9 cellular contexts compared by ENCODE assay signal in genomic region chr14:39176263-39177167, GRCh38. TPM values are rescaled to one million over a fixed set of nuclear protein-coding genes. Genes with fewer than 3 reads are reported as not detected.
DNase-seq lines count a peak whose midpoint lies in the region; ATAC-seq, FAIRE-seq and TF ChIP-seq lines count a peak whose summit lies in the region.
"Had no signal": no experiment of that assay in that cellular context is flagged by ENCODE, and none has a peak within 500 bp of the region (broad histone marks: within the 10 kb centered on the region; RNA-seq: fewer than 3 reads in every experiment).

No MANE protein-coding gene starts in this region.

- intact Hi-C loops in kidney (cut with DNase I): no loop called here

- FAIRE-seq in kidney (lab: Jason Lieb, UNC) (no peak), GM12892 (lab: Jason Lieb, UNC) (no peak)
- FAIRE-seq: H54 had no signal

- H3K27me3 ChIP-seq in subcutaneous abdominal adipose tissue (ENCODE audit: control insufficient read depth in 5 of 5, insufficient read depth in 4 of 5, low read length in 5 of 5): no peaks in the 10 kb centered on the region

- H3K9me3 Mint-ChIP-seq in activated CD8-positive, alpha-beta memory T cell treated with anti-CD3 and anti-CD28 coated beads, Interleukin-2, amount 10 ng/mL, durations not matched to agents 7 days and 5 days (ENCODE audit: low read depth): no peaks in the 10 kb centered on the region
- no peaks in the 10 kb centered on the region for H3K9me3 Mint-ChIP-seq in activated naive CD8-positive, alpha-beta T cell treated with anti-CD3 and anti-CD28 coated beads for 36 hours

- no peak for TF ChIP-seq CTCF in kidney (IDR thresholded peaks at IDR 0.05; ENCODE audit: borderline replicate concordance, extremely low read depth, insufficient read depth)

- H3K9ac ChIP-seq in kidney (ENCODE audit: low read length in 2 of 2): peak overlapping the region; percentile 87 to 88
- peak overlapping the region; percentile 93 to 98 (median 97) for H3K9ac ChIP-seq in subcutaneous abdominal adipose tissue (ENCODE audit: low read length in 5 of 5)

- CTCF ChIA-PET in activated CD8-positive, alpha-beta memory T cell treated with anti-CD3 and anti-CD28 coated beads, Interleukin-2, amount 10 ng/mL, durations not matched to agents 7 days and 5 days (lab: Charles Lee): no interaction called here

- peaks cover 45% of the 10 kb centered on the region for H3K4me1 Mint-ChIP-seq in activated CD8-positive, alpha-beta memory T cell treated with anti-CD3 and anti-CD28 coated beads, Interleukin-2, amount 10 ng/mL, durations not matched to agents 7 days and 5 days
- H3K4me1 Mint-ChIP-seq in activated naive CD8-positive, alpha-beta T cell treated with anti-CD3 and anti-CD28 coated beads for 36 hours: peaks cover 33% of the 10 kb centered on the region

- peaks cover 43% of the 10 kb centered on the region for H3K36me3 Mint-ChIP-seq in activated CD8-positive, alpha-beta memory T cell treated with anti-CD3 and anti-CD28 coated beads, Interleukin-2, amount 10 ng/mL, durations not matched to agents 7 days and 5 days
- H3K36me3 Mint-ChIP-seq in activated naive CD8-positive, alpha-beta T cell treated with anti-CD3 and anti-CD28 coated beads for 36 hours: peaks cover 41% of the 10 kb centered on the region

- no peak for TF ChIP-seq POLR2A in GM12892 (IDR thresholded peaks at IDR 0.05; ENCODE audit: low read depth, low read length)

- no peak for ATAC-seq in activated CD8-positive, alpha-beta memory T cell treated with anti-CD3 and anti-CD28 coated beads, Interleukin-2, amount 10 ng/mL, durations not matched to agents 7 days and 5 days
- ATAC-seq in HG03571 (IDR thresholded peaks at IDR 0.05; ENCODE audit: unreplicated experiment): no peak

- peak overlapping the region; percentile 100 for H3K27ac Mint-ChIP-seq in activated CD8-positive, alpha-beta memory T cell treated with anti-CD3 and anti-CD28 coated beads, Interleukin-2, amount 10 ng/mL, durations not matched to agents 7 days and 5 days
- peak overlapping the region; percentile 97 for H3K27ac Mint-ChIP-seq in activated naive CD8-positive, alpha-beta T cell treated with anti-CD3 and anti-CD28 coated beads for 36 hours

- H3K4me3 Mint-ChIP-seq in activated CD8-positive, alpha-beta memory T cell treated with anti-CD3 and anti-CD28 coated beads, Interleukin-2, amount 10 ng/mL, durations not matched to agents 7 days and 5 days: peak overlapping the region; percentile 95
- H3K4me3 Mint-ChIP-seq in activated naive CD8-positive, alpha-beta T cell treated with anti-CD3 and anti-CD28 coated beads for 36 hours: peak overlapping the region; percentile 95

- DNase-seq in activated CD8-positive, alpha-beta memory T cell treated with anti-CD3 and anti-CD28 coated beads, Interleukin-2, amount 10 ng/mL, durations not matched to agents 7 days and 5 days: no peak
- no peak for DNase-seq in activated CD8-positive, alpha-beta memory T cell treated with anti-CD3 and anti-CD28 coated beads for 24 hours
- no peak for DNase-seq in activated naive CD8-positive, alpha-beta T cell treated with anti-CD3 and anti-CD28 coated beads for 36 hours
- DNase-seq in kidney (no peak), GM12892 (ENCODE audit: insufficient read length) (no peak), activated gamma-delta T cell treated with Interleukin-2 at 50 U/mL for 16 hours (no peak)

- no peaks in the 10 kb centered on the region for H3K9me3 ChIP-seq in kidney (ENCODE audit: control insufficient read depth in 1 of 2, low read length in 2 of 2)
- H3K9me3 ChIP-seq in subcutaneous abdominal adipose tissue (ENCODE audit: control insufficient read depth in 5 of 5, low read length in 5 of 5): no peaks in the 10 kb centered on the region

- H3K4me3 ChIP-seq in kidney (ENCODE audit: low read length in 2 of 2): peak overlapping the region; percentile 70 to 98
- H3K4me3 ChIP-seq in subcutaneous abdominal adipose tissue (ENCODE audit: low read depth in 1 of 5, low read length in 5 of 5): peak overlapping the region; percentile 86 to 98 (median 94)

- H3K27ac ChIP-seq in kidney (ENCODE audit: low read depth in 2 of 2, low read length in 2 of 2) (no peak overlapping the region), subcutaneous abdominal adipose tissue (ENCODE audit: low read depth, low read length) (peak overlapping the region; percentile 94)

- H3K4me1 ChIP-seq in kidney (ENCODE audit: control insufficient read depth in 1 of 2, insufficient read depth in 1 of 2, low read depth in 1 of 2, low read length in 2 of 2) (peaks cover 4 to 11% of the 10 kb centered on the region in 2 donors), subcutaneous abdominal adipose tissue (ENCODE audit: control insufficient read depth in 5 of 5, insufficient read depth in 5 of 5, low read length in 5 of 5) (peaks cover 5 to 25% (median 22%) of the 10 kb centered on the region in 5 donors)

- H3K36me3 ChIP-seq in kidney (ENCODE audit: control insufficient read depth in 1 of 2, insufficient read depth in 2 of 2, low read length in 2 of 2): peaks cover 27 to 51% of the 10 kb centered on the region in 2 donors
- peaks cover 30 to 49% (median 47%) of the 10 kb centered on the region in 5 donors for H3K36me3 ChIP-seq in subcutaneous abdominal adipose tissue (ENCODE audit: control insufficient read depth in 5 of 5, insufficient read depth in 5 of 5, low read length in 5 of 5)

- H3K27me3 Mint-ChIP-seq in activated CD8-positive, alpha-beta memory T cell treated with anti-CD3 and anti-CD28 coated beads, Interleukin-2, amount 10 ng/mL, durations not matched to agents 7 days and 5 days: no peaks in the 10 kb centered on the region
- no peaks in the 10 kb centered on the region for H3K27me3 Mint-ChIP-seq in activated naive CD8-positive, alpha-beta T cell treated with anti-CD3 and anti-CD28 coated beads for 36 hours

RNA-seq across cellular contexts. Expression of gene PNN, which starts 1.5 kb away (rescaled TPM):
- total RNA-seq in activated CD8-positive, alpha-beta memory T cell treated with anti-CD3 and anti-CD28 coated beads, Interleukin-2, amount 10 ng/mL, durations not matched to agents 7 days and 5 days: 100 to 1,000 TPM in 1 of 2 experiments, 10 to 100 TPM in 1; 96.2 to 133 TPM
- total RNA-seq in activated naive CD8-positive, alpha-beta T cell treated with anti-CD3 and anti-CD28 coated beads for 36 hours: 100 to 1,000 TPM; 108 to 111 TPM
- total RNA-seq in kidney: 46.2 TPM
- polyA plus RNA-seq in kidney (ENCODE audit: insufficient read depth, low read depth, low replicate concordance): 27.2 TPM
- 91.3 TPM for polyA plus RNA-seq in GM12892 (2012; ENCODE audit: missing spikeins)

RNA-seq across cellular contexts. Expression of gene TRAPPC6B, which starts 6.4 kb away (rescaled TPM):
- 10 to 100 TPM; 25.0 to 25.6 TPM for total RNA-seq in activated CD8-positive, alpha-beta memory T cell treated with anti-CD3 and anti-CD28 coated beads, Interleukin-2, amount 10 ng/mL, durations not matched to agents 7 days and 5 days
- total RNA-seq in activated naive CD8-positive, alpha-beta T cell treated with anti-CD3 and anti-CD28 coated beads for 36 hours: 10 to 100 TPM; 21.8 to 21.9 TPM
- total RNA-seq in kidney: 32.9 TPM
- polyA plus RNA-seq in kidney (ENCODE audit: insufficient read depth, low read depth, low replicate concordance): 19.7 TPM
- 11.6 TPM for polyA plus RNA-seq in GM12892 (2012; ENCODE audit: missing spikeins)

RNA-seq across cellular contexts. Expression of gene MIA2, which starts 57.2 kb away (rescaled TPM):
- 10 to 100 TPM; 25.6 to 26.9 TPM for total RNA-seq in activated CD8-positive, alpha-beta memory T cell treated with anti-CD3 and anti-CD28 coated beads, Interleukin-2, amount 10 ng/mL, durations not matched to agents 7 days and 5 days
- total RNA-seq in activated naive CD8-positive, alpha-beta T cell treated with anti-CD3 and anti-CD28 coated beads for 36 hours: 10 to 100 TPM; 19.1 to 19.5 TPM
- total RNA-seq in kidney: 65.6 TPM
- 63.2 TPM for polyA plus RNA-seq in kidney (ENCODE audit: insufficient read depth, low read depth, low replicate concordance)
- polyA plus RNA-seq in GM12892 (2012; ENCODE audit: missing spikeins): 10.5 TPM
